ENCODE assay signal across 18 cellular contexts in the genomic region with DNA sequence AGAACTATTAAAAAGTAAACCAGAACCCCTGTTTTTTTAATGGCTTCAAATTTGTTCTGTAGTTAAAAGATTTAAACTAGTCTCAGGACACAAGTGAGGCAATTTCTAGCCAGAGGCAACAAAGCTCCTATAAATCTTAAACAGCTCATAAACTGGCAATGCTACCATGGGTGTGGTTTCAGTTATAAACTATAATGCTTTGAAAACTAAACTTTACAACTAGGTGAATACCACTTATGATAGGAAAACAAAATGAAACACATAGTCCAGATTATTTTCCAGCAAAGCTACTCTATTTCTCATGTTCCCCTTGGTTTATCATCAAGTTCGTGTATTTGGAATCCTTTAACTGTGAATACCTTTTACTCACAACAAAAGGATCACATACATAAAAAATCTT.
DNase-seq lines count a peak whose midpoint lies in the region; ATAC-seq and TF ChIP-seq lines count a peak whose summit lies in the region.
"Had no signal": no experiment of that assay in that cellular context is flagged by ENCODE, and none has a peak within 500 bp of the region (broad histone marks: within the 10 kb centered on the region; RNA-seq: fewer than 3 reads in every experiment).

No MANE protein-coding gene starts in this region.

- no peaks in the 10 kb centered on the region for H3K9me3 ChIP-seq in RWPE2 (ENCODE audit: severe bottlenecking)
- H3K9me3 ChIP-seq in esophagus squamous epithelium: no peaks in the 10 kb centered on the region
- H3K9me3 ChIP-seq: BE2C, lower lobe of right lung, right atrium auricular region had no signal

- H3K27ac ChIP-seq in RWPE2 (ENCODE audit: poor library complexity, severe bottlenecking) (peak overlapping the region; percentile 64), esophagus squamous epithelium (peak overlapping the region; percentile 66 to 87 (median 76)), rectal smooth muscle tissue (ENCODE audit: low read depth, low read length) (peak overlapping the region; percentile 58), dorsolateral prefrontal cortex (no peak overlapping the region)
- H3K27ac ChIP-seq: lower lobe of right lung, neural progenitor cell, right atrium auricular region had no signal

- H3K4me1 Mint-ChIP-seq in Calu3 (ENCODE audit: low read depth, unreplicated experiment): peaks cover 16% of the 10 kb centered on the region

- H3K36me3 Mint-ChIP-seq in Calu3 (ENCODE audit: insufficient read depth, unreplicated experiment): peaks cover 12% of the 10 kb centered on the region
- H3K36me3 Mint-ChIP-seq: neural progenitor cell had no signal

- no peak for TF ChIP-seq POLR2A in esophagus squamous epithelium (IDR thresholded peaks at IDR 0.05)

- no peaks in the 10 kb centered on the region for H3K36me3 ChIP-seq in RWPE2 (ENCODE audit: low read depth)
- no peaks in the 10 kb centered on the region for H3K36me3 ChIP-seq in esophagus squamous epithelium
- no peaks in the 10 kb centered on the region for H3K36me3 ChIP-seq in rectal smooth muscle tissue (ENCODE audit: control insufficient read depth, insufficient read depth, low read length)
- H3K36me3 ChIP-seq: BE2C, lower lobe of right lung, neural progenitor cell, right atrium auricular region had no signal

- 42 to 64% methylated on average over 1 of the region's 1 CpG for WGBS in esophagus squamous epithelium, 2 donors

- CTCF ChIA-PET in Calu3 (lab: Charles Lee): interaction anchor here (1.2 to 1.6 kb wide), 4 partner anchors 11 to 66 kb away, joined by 3 to 6 read pairs (median 5); no protein-coding TSS in a partner anchor

- H3K4me3 Mint-ChIP-seq in Calu3 (ENCODE audit: low read depth, unreplicated experiment): peak overlapping the region; percentile 55
- H3K4me3 Mint-ChIP-seq: activated naive CD8-positive, alpha-beta T cell; activated T-cell treated with anti-CD3 and anti-CD28 coated beads, Interleukin-2, amount 50 U/mL, for 24 hours; endodermal cell; neural progenitor cell had no signal

- TF ChIP-seq CTCF in Calu3 (IDR thresholded peaks at IDR 0.05; ENCODE audit: unreplicated experiment) (no peak), RWPE2 (IDR thresholded peaks at IDR 0.05; ENCODE audit: poor library complexity, severe bottlenecking) (no peak), esophagus squamous epithelium (IDR thresholded peaks at IDR 0.05) (no peak), dorsolateral prefrontal cortex (IDR thresholded peaks at IDR 0.05 in 54 of 56, conservative IDR thresholded peaks at IDR 0.05 in 2 of 56; ENCODE audit: low read depth in 1 of 56, partially characterized antibody in 56 of 56) (no peak)

- peak; percentile 72 for ATAC-seq in RWPE2 (ENCODE audit: low read depth)
- ATAC-seq: lower lobe of right lung had no signal

- H3K27me3 Mint-ChIP-seq in Calu3 (ENCODE audit: unreplicated experiment): no peaks in the 10 kb centered on the region
- H3K27me3 Mint-ChIP-seq: activated naive CD8-positive, alpha-beta T cell; activated T-cell treated with anti-CD3 and anti-CD28 coated beads, Interleukin-2, amount 50 U/mL, for 24 hours had no signal

- H3K27me3 ChIP-seq in RWPE2 (ENCODE audit: insufficient read depth, poor library complexity, severe bottlenecking): no peaks in the 10 kb centered on the region
- no peaks in the 10 kb centered on the region for H3K27me3 ChIP-seq in esophagus squamous epithelium
- no peaks in the 10 kb centered on the region for H3K27me3 ChIP-seq in rectal smooth muscle tissue (ENCODE audit: control insufficient read depth, insufficient read depth, low read length)
- H3K27me3 ChIP-seq in dorsolateral prefrontal cortex: no peaks in the 10 kb centered on the region
- H3K27me3 ChIP-seq: BE2C, neural progenitor cell, right atrium auricular region had no signal

- no peak overlapping the region for H3K4me3 ChIP-seq in RWPE2 (ENCODE audit: severe bottlenecking)
- peak overlapping the region in 3 of 4 donors; percentile 51 to 60 (median 53) for H3K4me3 ChIP-seq in esophagus squamous epithelium
- no peak overlapping the region for H3K4me3 ChIP-seq in rectal smooth muscle tissue (ENCODE audit: low read length)
- no peak overlapping the region for H3K4me3 ChIP-seq in dorsolateral prefrontal cortex
- H3K4me3 ChIP-seq: lower lobe of right lung, neural progenitor cell, right atrium auricular region had no signal

- H3K9me3 Mint-ChIP-seq in Calu3 (ENCODE audit: low read depth, unreplicated experiment): no peaks in the 10 kb centered on the region
- H3K9me3 Mint-ChIP-seq: activated T-cell treated with anti-CD3 and anti-CD28 coated beads, Interleukin-2, amount 50 U/mL, for 24 hours; endodermal cell; neural progenitor cell had no signal

- BruUV-seq in Calu3 (replicated peaks; lab: Mats Ljungman, UMichigan): no TSS peak

- in situ Hi-C loops in ACHN (cut with HindIII; ENCODE audit: low pct_ligation_motif_present, low pct_unique_long_range_greater_than_20kb, low sequenced_read_pairs): no loop called here

- intact Hi-C loops in Calu3 (cut with micrococcal nuclease; ENCODE audit: unreplicated experiment): loop anchor here (5.0 kb wide), 1 partner anchor 50 kb away; no protein-coding TSS in a partner anchor
- intact Hi-C loops in esophagus squamous epithelium (cut with DNase I): no loop called here
- intact Hi-C loops in dorsolateral prefrontal cortex (cut with DNase I): no loop called here

- H3K4me1 ChIP-seq in RWPE2 (ENCODE audit: insufficient read depth, poor library complexity, severe bottlenecking) (peaks cover 37% of the 10 kb centered on the region), esophagus squamous epithelium (peaks cover 0 to 69% (median 0%) of the 10 kb centered on the region in 3 donors), rectal smooth muscle tissue (ENCODE audit: control insufficient read depth, insufficient read depth, low read length) (peaks cover 15% of the 10 kb centered on the region)
- H3K4me1 ChIP-seq: BE2C, lower lobe of right lung, right atrium auricular region had no signal

- H3K9ac ChIP-seq in rectal smooth muscle tissue (ENCODE audit: low read length): no peak overlapping the region
- H3K9ac ChIP-seq: neural progenitor cell had no signal

- no peak for DNase-seq in Calu3
- DNase-seq in RWPE2 (ENCODE audit: low spot score): no peak
- DNase-seq in esophagus squamous epithelium (lab: John Stamatoyannopoulos, UW): no peak
- no peak for DNase-seq in SIG-M5 treated with dmso at 0.1 percent for 504 hours (lab: John Stamatoyannopoulos, UW; ENCODE audit: unreplicated experiment)
- DNase-seq in ACHN: no peak
- DNase-seq in NCI-H187 treated with DMSO at 0.1 percent for 48 hours (lab: John Stamatoyannopoulos, UW): no peak
- DNase-seq in dorsolateral prefrontal cortex: no peak
- DNase-seq: activated CD4-positive, alpha-beta T cell treated with anti-CD3 and anti-CD28 coated beads, Interleukin-2, amount 50 U/mL, for 48 hours; activated T-cell treated with anti-CD3 and anti-CD28 coated beads, Interleukin-2, amount 50 U/mL, for 24 hours; BE2C; endodermal cell; lower lobe of right lung; MV-4-11; stimulated activated CD4-positive, alpha-beta T cell treated with anti-CD3 and anti-CD28 coated beads, Interleukin-4, amount 100 ng/mL, for 4 hours had no signal

- peak overlapping the region; percentile 76 for H3K27ac Mint-ChIP-seq in Calu3 (ENCODE audit: unreplicated experiment)
- H3K27ac Mint-ChIP-seq: activated naive CD8-positive, alpha-beta T cell; activated T-cell treated with anti-CD3 and anti-CD28 coated beads, Interleukin-2, amount 50 U/mL, for 24 hours; neural progenitor cell had no signal

Comparison
In these comparisons a context has a peak if more than half of its experiments do, and no peak if none do; other contexts are left out.
1. H3K27ac ChIP-seq: peak in RWPE2 (single experiment), esophagus squamous epithelium (4 of 4) and rectal smooth muscle tissue (single experiment); none in dorsolateral prefrontal cortex (0 of 59).
2. H3K4me3 ChIP-seq: peak in esophagus squamous epithelium (3 of 4); none in RWPE2 (single experiment), rectal smooth muscle tissue (single experiment) and dorsolateral prefrontal cortex (0 of 59).